In the genomic region with DNA sequence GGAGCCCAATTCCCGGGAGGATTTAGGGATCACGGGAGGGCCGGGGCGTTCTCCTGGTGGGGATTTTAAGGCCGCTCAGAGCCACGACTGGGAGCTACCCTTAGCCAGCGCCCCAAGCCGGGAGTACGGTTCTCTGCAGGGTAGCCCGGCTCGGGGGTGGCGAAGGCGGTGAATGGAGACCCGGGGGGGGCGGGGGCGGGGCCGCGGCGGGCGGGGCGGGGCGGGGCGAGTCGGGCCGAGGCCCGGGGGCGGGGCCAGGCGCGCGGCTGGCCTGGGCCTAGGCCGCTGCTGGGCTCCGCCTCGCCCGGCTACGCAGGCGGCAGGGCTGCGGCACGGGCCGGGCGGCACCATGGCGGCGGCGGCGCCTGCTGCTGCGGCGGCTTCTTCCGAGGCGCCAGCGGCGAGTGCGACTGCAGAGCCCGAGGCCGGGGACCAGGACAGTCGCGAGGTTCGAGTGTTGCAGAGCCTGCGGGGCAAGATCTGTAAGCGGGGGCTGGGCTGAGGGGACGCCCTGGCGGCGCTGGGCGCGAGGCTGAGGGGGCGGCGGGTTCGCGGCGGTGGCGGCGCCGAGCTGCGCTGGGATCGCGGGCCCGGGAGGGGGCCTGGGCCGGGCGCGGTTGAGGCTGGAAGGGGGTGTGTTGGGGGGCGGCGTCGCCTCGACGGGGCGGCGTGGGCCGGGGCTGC, we compare ENCODE assay signal across 8 cellular contexts. TPM values are rescaled to one million over a fixed set of nuclear protein-coding genes. Genes with fewer than 3 reads are reported as not detected.
A peak's percentile ranks its signal among the peaks of the same experiment; 100 is the strongest.
DNase-seq lines count a peak whose midpoint lies in the region; ATAC-seq and TF ChIP-seq lines count a peak whose summit lies in the region.

A gene with protein sequence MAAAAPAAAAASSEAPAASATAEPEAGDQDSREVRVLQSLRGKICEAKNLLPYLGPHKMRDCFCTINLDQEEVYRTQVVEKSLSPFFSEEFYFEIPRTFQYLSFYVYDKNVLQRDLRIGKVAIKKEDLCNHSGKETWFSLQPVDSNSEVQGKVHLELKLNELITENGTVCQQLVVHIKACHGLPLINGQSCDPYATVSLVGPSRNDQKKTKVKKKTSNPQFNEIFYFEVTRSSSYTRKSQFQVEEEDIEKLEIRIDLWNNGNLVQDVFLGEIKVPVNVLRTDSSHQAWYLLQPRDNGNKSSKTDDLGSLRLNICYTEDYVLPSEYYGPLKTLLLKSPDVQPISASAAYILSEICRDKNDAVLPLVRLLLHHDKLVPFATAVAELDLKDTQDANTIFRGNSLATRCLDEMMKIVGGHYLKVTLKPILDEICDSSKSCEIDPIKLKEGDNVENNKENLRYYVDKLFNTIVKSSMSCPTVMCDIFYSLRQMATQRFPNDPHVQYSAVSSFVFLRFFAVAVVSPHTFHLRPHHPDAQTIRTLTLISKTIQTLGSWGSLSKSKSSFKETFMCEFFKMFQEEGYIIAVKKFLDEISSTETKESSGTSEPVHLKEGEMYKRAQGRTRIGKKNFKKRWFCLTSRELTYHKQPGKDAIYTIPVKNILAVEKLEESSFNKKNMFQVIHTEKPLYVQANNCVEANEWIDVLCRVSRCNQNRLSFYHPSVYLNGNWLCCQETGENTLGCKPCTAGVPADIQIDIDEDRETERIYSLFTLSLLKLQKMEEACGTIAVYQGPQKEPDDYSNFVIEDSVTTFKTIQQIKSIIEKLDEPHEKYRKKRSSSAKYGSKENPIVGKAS (plus strand): TSS at position 293 of the 684 bp plus-strand sequence. CDS start 57 bp downstream, at position 350.

- peak within 1 kb of the TSS; percentile 95 to 99 (median 96) for H3K27ac Mint-ChIP-seq in CD4-positive, CD25-positive, alpha-beta regulatory T cell
- H3K27ac Mint-ChIP-seq in activated CD8-positive, alpha-beta T cell treated with anti-CD3 and anti-CD28 coated beads for 36 hours: peak within 1 kb of the TSS; percentile 99

- peak; percentile 83 to 84 for ATAC-seq in CD4-positive, CD25-positive, alpha-beta regulatory T cell (ENCODE audit: low read depth in 2 of 2)
- ATAC-seq in GM19395 (IDR thresholded peaks at IDR 0.05; ENCODE audit: unreplicated experiment) (peak; percentile 57), HG03558 (IDR thresholded peaks at IDR 0.05; ENCODE audit: extremely low read depth, unreplicated experiment) (peak; percentile 39), lung (ENCODE audit: insufficient read depth, low FRiP score) (peak; percentile 81)
- peak; percentile 73 for ATAC-seq in activated CD8-positive, alpha-beta T cell treated with anti-CD3 and anti-CD28 coated beads for 36 hours

- WGBS in lung, 2 donors: 1% methylated on average over 37 to 86 of the region's 86 CpGs

- H3K4me3 ChIP-seq in CD4-positive, CD25-positive, alpha-beta regulatory T cell (ENCODE audit: low read depth, low read length): peak within 1 kb of the TSS; percentile 92
- H3K4me3 ChIP-seq in lung: peak within 1 kb of the TSS; percentile 98

- intact Hi-C loops in activated CD8-positive, alpha-beta T cell treated with anti-CD3 and anti-CD28 coated beads for 36 hours (cut with micrococcal nuclease): loop anchor here (5.0 kb wide), 1 partner anchor 65 kb away; no protein-coding TSS in a partner anchor

- no peaks in the 10 kb centered on the region for H3K9me3 ChIP-seq in CD4-positive, CD25-positive, alpha-beta regulatory T cell (ENCODE audit: control insufficient read depth in 2 of 2, low read length in 2 of 2)
- H3K9me3 ChIP-seq in lung (ENCODE audit: control insufficient read depth in 2 of 2, insufficient read depth in 1 of 2, low read length in 1 of 2): no peaks in the 10 kb centered on the region

- H3K36me3 Mint-ChIP-seq in CD4-positive, CD25-positive, alpha-beta regulatory T cell: peaks cover 6% of the 10 kb centered on the region
- H3K36me3 Mint-ChIP-seq in activated CD8-positive, alpha-beta T cell treated with anti-CD3 and anti-CD28 coated beads for 36 hours (ENCODE audit: low read depth): peaks cover 27% of the 10 kb centered on the region

- no peaks in the 10 kb centered on the region for H3K27me3 ChIP-seq in CD4-positive, CD25-positive, alpha-beta regulatory T cell (ENCODE audit: control insufficient read depth, insufficient read depth, low read length)
- H3K27me3 ChIP-seq in lung (ENCODE audit: control insufficient read depth, insufficient read depth): no peaks in the 10 kb centered on the region

- peak within 1 kb of the TSS; percentile 91 for H3K27ac ChIP-seq in CD4-positive, CD25-positive, alpha-beta regulatory T cell (ENCODE audit: insufficient read depth, low read length, poor library complexity, severe bottlenecking)
- peak within 1 kb of the TSS; percentile 100 for H3K27ac ChIP-seq in lung (ENCODE audit: low read depth in 1 of 2, low read length in 1 of 2)

- DNase-seq in CD4-positive, CD25-positive, alpha-beta regulatory T cell: peak; percentile 67 to 83 (median 77)
- DNase-seq in NCI-H82 (lab: John Stamatoyannopoulos, UW) (peak; percentile 95), lung (ENCODE audit: low spot score) (peak; percentile 59)
- peak; percentile 62 for DNase-seq in activated CD8-positive, alpha-beta T cell treated with anti-CD3 and anti-CD28 coated beads for 36 hours
- peak; percentile 62 for DNase-seq in effector CD8-positive, alpha-beta T cell (lab: John Stamatoyannopoulos, UW)
- peak; percentile 50 to 57 (median 53) for DNase-seq in stimulated activated CD4-positive, alpha-beta T cell treated with anti-CD3 and anti-CD28 coated beads, TNF-alpha, amount 100 ng/mL, for 4 hours (ENCODE audit: low read depth in 3 of 3)

- POLR2A ChIA-PET in activated CD8-positive, alpha-beta T cell treated with anti-CD3 and anti-CD28 coated beads for 36 hours (lab: Charles Lee): interaction anchor here (0.7 to 4.6 kb wide), 23 partner anchors 9 to 229 kb away, joined by 3 to 102 read pairs (median 7); no protein-coding TSS in a partner anchor

- no peaks in the 10 kb centered on the region for H3K27me3 Mint-ChIP-seq in CD4-positive, CD25-positive, alpha-beta regulatory T cell
- no peaks in the 10 kb centered on the region for H3K27me3 Mint-ChIP-seq in activated CD8-positive, alpha-beta T cell treated with anti-CD3 and anti-CD28 coated beads for 36 hours

- peaks cover 40 to 69% (median 57%) of the 10 kb centered on the region in 4 donors for H3K4me1 Mint-ChIP-seq in CD4-positive, CD25-positive, alpha-beta regulatory T cell
- peaks cover 60% of the 10 kb centered on the region for H3K4me1 Mint-ChIP-seq in activated CD8-positive, alpha-beta T cell treated with anti-CD3 and anti-CD28 coated beads for 36 hours (ENCODE audit: low read depth)

- TF ChIP-seq CTCF in activated CD8-positive, alpha-beta T cell treated with anti-CD3 and anti-CD28 coated beads for 36 hours (IDR thresholded peaks at IDR 0.05): no peak
- no peak for TF ChIP-seq CTCF in lung (IDR thresholded peaks at IDR 0.05; ENCODE audit: control extremely low read depth, extremely low read depth)

- peaks cover 54% of the 10 kb centered on the region for H3K4me1 ChIP-seq in CD4-positive, CD25-positive, alpha-beta regulatory T cell (ENCODE audit: control insufficient read depth, insufficient read depth, low read length, poor library complexity, severe bottlenecking)
- peaks cover 4 to 14% of the 10 kb centered on the region in 2 donors for H3K4me1 ChIP-seq in lung (ENCODE audit: control insufficient read depth in 2 of 2, insufficient read depth in 2 of 2, low read length in 2 of 2)

- H3K9me3 Mint-ChIP-seq in CD4-positive, CD25-positive, alpha-beta regulatory T cell: peaks cover 0 to 1% (median 0%) of the 10 kb centered on the region in 7 donors
- H3K9me3 Mint-ChIP-seq in activated CD8-positive, alpha-beta T cell treated with anti-CD3 and anti-CD28 coated beads for 36 hours: no peaks in the 10 kb centered on the region

- peak within 1 kb of the TSS; percentile 92 to 97 (median 94) for H3K4me3 Mint-ChIP-seq in CD4-positive, CD25-positive, alpha-beta regulatory T cell
- H3K4me3 Mint-ChIP-seq in activated CD8-positive, alpha-beta T cell treated with anti-CD3 and anti-CD28 coated beads for 36 hours: peak within 1 kb of the TSS; percentile 87

- H3K36me3 ChIP-seq in CD4-positive, CD25-positive, alpha-beta regulatory T cell (ENCODE audit: control insufficient read depth, insufficient read depth, low read length): peaks cover 7% of the 10 kb centered on the region
- no peaks in the 10 kb centered on the region for H3K36me3 ChIP-seq in lung (ENCODE audit: control insufficient read depth in 2 of 2, insufficient read depth in 2 of 2, low read length in 2 of 2)

- CTCF ChIA-PET in activated CD8-positive, alpha-beta T cell treated with anti-CD3 and anti-CD28 coated beads for 36 hours (lab: Charles Lee): interaction anchor here (0.6 to 8.2 kb wide), 9 partner anchors 9 to 175 kb away, joined by 3 to 74 read pairs (median 3); no protein-coding TSS in a partner anchor

RNA-seq across cellular contexts. Expression of the gene that starts here (rescaled TPM):
- 93.5 TPM for total RNA-seq in CD4-positive, CD25-positive, alpha-beta regulatory T cell
- 10 to 100 TPM; 46.5 to 72.5 (median 56.6) TPM for polyA plus RNA-seq in CD4-positive, CD25-positive, alpha-beta regulatory T cell
- total RNA-seq in activated CD8-positive, alpha-beta T cell treated with anti-CD3 and anti-CD28 coated beads for 36 hours: 10 to 100 TPM; 35.4 to 41.5 TPM
- 10 to 100 TPM; 18.3 to 27.4 TPM for total RNA-seq in lung
- 1 to 10 TPM; 6.8 to 7.5 TPM for polyA plus RNA-seq in lung

Comparison
In these comparisons a context has a peak if more than half of its experiments do, and no peak if none do; other contexts are left out.
1. Peak in every context shown above with its lines: DNase-seq, ATAC-seq, H3K4me3 ChIP-seq and H3K27ac ChIP-seq.
2. RNA of the gene that starts here (polyA plus RNA-seq): 46.5 to 72.5 TPM in CD4-positive, CD25-positive, alpha-beta regulatory T cell; 6.8 to 7.5 TPM in lung; every median in the first group is over 4 times any median in the second.